ENCODE assay signal across 8 cellular contexts in the genomic region with DNA sequence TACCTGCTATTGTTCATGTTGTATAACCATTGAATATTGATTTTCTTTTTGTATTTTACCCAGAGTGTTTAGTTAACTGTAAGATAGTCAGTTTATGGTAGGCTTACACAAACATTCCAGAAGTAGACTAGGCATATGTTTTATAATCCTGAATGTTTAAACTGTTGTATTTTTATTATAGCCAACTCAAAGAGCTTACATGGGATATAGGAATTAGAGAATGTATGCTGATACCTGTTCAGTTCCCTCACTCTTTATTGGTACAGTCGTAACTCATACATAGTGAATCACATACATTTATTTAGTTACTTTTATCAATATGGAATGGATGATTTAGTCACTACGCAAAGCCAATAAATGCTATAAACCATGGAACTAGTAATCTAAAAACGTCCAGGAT.
"Had no signal": no experiment of that assay in that cellular context is flagged by ENCODE, and none has a peak within 500 bp of the region (broad histone marks: within the 10 kb centered on the region; RNA-seq: fewer than 3 reads in every experiment).

No MANE protein-coding gene starts in this region.

- H3K27ac ChIP-seq: HL-60 had no signal

- DNase-seq: GOT3, H7, HFFc6, KBM-7 had no signal

- H3K36me3 ChIP-seq: HAP-1 had no signal

- H3K4me1 ChIP-seq: HAP-1 had no signal

- FAIRE-seq: HepG2 had no signal

- ATAC-seq: HCT116, HepG2 had no signal

- H3K4me3 ChIP-seq: HAP-1 had no signal

- H3K9me3 ChIP-seq: HAP-1 had no signal
